In the genomic region with DNA sequence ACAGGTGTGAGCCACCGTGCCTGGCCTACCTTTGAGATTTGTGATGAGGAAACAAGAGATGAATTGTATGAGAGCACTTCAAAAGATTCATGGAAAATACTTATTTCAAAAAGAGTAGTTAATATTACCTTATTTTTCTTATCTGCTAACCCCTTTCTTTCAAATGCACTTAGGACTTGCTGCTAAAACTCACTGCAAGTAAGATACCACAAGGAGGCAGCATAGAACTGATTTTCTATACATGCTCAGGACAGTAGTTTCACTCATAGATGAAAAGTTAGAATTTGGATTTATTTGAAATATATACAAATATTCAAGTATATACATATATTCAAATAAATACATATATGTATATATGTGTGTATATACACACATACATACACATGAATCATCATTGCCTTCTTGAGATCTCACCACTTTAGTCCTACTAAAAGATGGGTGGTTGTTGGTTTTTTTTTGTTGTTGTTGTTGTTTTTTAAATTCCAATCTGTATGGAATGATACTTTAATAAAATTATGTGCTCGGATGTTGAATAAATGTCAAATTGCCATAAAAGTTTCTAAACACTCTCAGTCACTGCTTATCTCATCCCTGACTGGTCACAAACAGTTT, we compare ENCODE assay signal across 8 cellular contexts.
DNase-seq lines count a peak whose midpoint lies in the region; ATAC-seq lines count a peak whose summit lies in the region.

No MANE protein-coding gene starts in this region.

- H3K4me3 Mint-ChIP-seq in memory B cell: peak overlapping the region; percentile 47

- H3K4me1 Mint-ChIP-seq in memory B cell: peaks cover 28% of the 10 kb centered on the region

- peaks cover 27% of the 10 kb centered on the region for H3K36me3 Mint-ChIP-seq in memory B cell

- H3K9me3 Mint-ChIP-seq in memory B cell: no peaks in the 10 kb centered on the region

- in situ Hi-C loops in ACHN (cut with HindIII; ENCODE audit: low pct_ligation_motif_present, low pct_unique_long_range_greater_than_20kb, low sequenced_read_pairs) (no loop called here), T47D (cut with HindIII; ENCODE audit: low pct_unique_long_range_greater_than_20kb, low sequenced_read_pairs) (no loop called here)

- DNase-seq in ACHN: peak; percentile 64
- peak; percentile 54 for DNase-seq in EL
- DNase-seq in NCI-H69 (lab: John Stamatoyannopoulos, UW): peak; percentile 65
- peak; percentile 45 to 56 for DNase-seq in T47D (ENCODE audit: low read depth in 1 of 2, low spot score in 1 of 2)
- peak in 1 of 2 donors; percentile 30 for DNase-seq in memory B cell (ENCODE audit: low spot score in 2 of 2)
- DNase-seq in NCI-H1105 (lab: John Stamatoyannopoulos, UW): no peak

- ATAC-seq in memory B cell (ENCODE audit: low read depth) (no peak), HG03342 (IDR thresholded peaks at IDR 0.05; ENCODE audit: unreplicated experiment) (no peak), GM19351 (IDR thresholded peaks at IDR 0.05; ENCODE audit: unreplicated experiment) (no peak)

- H3K27ac Mint-ChIP-seq in memory B cell: peak overlapping the region; percentile 98

- no peaks in the 10 kb centered on the region for H3K27me3 Mint-ChIP-seq in memory B cell
